ENCODE assay signal across 8 cellular contexts in genomic region chrX:154546354-154547244, GRCh38. TPM values are rescaled to one million over a fixed set of nuclear protein-coding genes. Genes with fewer than 3 reads are reported as not detected.
DNase-seq lines count a peak whose midpoint lies in the region; ATAC-seq and TF ChIP-seq lines count a peak whose summit lies in the region.

Gene G6PD (minus strand): TSS chrX:154546846. CDS start chrX:154546155, 691 bp downstream.

- H3K27ac Mint-ChIP-seq in IgD-negative memory B cell, result peak within 1 kb of the TSS; percentile 66 to 98 (median 96)
- peak within 1 kb of the TSS; percentile 95 for H3K27ac Mint-ChIP-seq in activated naive CD4-positive, alpha-beta T cell treated with anti-CD3 and anti-CD28 coated beads, Interleukin-2, amount 10 ng/mL, durations not matched to agents 7 days and 5 days

- H3K4me1 Mint-ChIP-seq in IgD-negative memory B cell, result peaks cover 14 to 25% (median 16%) of the 10 kb centered on the region in 3 donors
- H3K4me1 Mint-ChIP-seq in activated naive CD4-positive, alpha-beta T cell treated with anti-CD3 and anti-CD28 coated beads, Interleukin-2, amount 10 ng/mL, durations not matched to agents 7 days and 5 days, result peaks cover 57% of the 10 kb centered on the region

- H3K36me3 Mint-ChIP-seq in IgD-negative memory B cell, result no peaks in the 10 kb centered on the region
- H3K36me3 Mint-ChIP-seq in activated naive CD4-positive, alpha-beta T cell treated with anti-CD3 and anti-CD28 coated beads, Interleukin-2, amount 10 ng/mL, durations not matched to agents 7 days and 5 days, result peaks cover 32% of the 10 kb centered on the region

- peaks cover 32% of the 10 kb centered on the region for H3K36me3 ChIP-seq in SJSA1
- no peaks in the 10 kb centered on the region for H3K36me3 ChIP-seq in upper lobe of right lung

- intact Hi-C loops in head of caudate nucleus (cut with DNase I), result no loop called here
- intact Hi-C loops in upper lobe of right lung (cut with DNase I), result no loop called here

- H3K9me3 Mint-ChIP-seq in IgD-negative memory B cell, result no peaks in the 10 kb centered on the region
- H3K9me3 Mint-ChIP-seq in activated naive CD4-positive, alpha-beta T cell treated with anti-CD3 and anti-CD28 coated beads, Interleukin-2, amount 10 ng/mL, durations not matched to agents 7 days and 5 days, result no peaks in the 10 kb centered on the region

- peaks cover 43% of the 10 kb centered on the region for H3K4me1 ChIP-seq in SJSA1 (replicated peaks)
- H3K4me1 ChIP-seq in upper lobe of right lung, result peaks cover 22% of the 10 kb centered on the region

- peak within 1 kb of the TSS; percentile 79 for H3K27ac ChIP-seq in SJSA1
- H3K27ac ChIP-seq in upper lobe of right lung, result peak within 1 kb of the TSS; percentile 83

- ATAC-seq in GM21529 (IDR thresholded peaks at IDR 0.05; ENCODE audit: unreplicated experiment) (peak; percentile 45), upper lobe of right lung (peak; percentile 85)

- H3K27me3 ChIP-seq in SJSA1 (replicated peaks) (no peaks in the 10 kb centered on the region), upper lobe of right lung (no peaks in the 10 kb centered on the region)

- CTCF ChIA-PET in activated naive CD4-positive, alpha-beta T cell treated with anti-CD3 and anti-CD28 coated beads, Interleukin-2, amount 10 ng/mL, durations not matched to agents 7 days and 5 days (lab: Charles Lee), result no interaction called here

- H3K9me3 ChIP-seq in SJSA1 (replicated peaks), result no peaks in the 10 kb centered on the region
- H3K9me3 ChIP-seq in upper lobe of right lung, result no peaks in the 10 kb centered on the region

- TF ChIP-seq CTCF in upper lobe of right lung (IDR thresholded peaks at IDR 0.05), result no peak

- no peaks in the 10 kb centered on the region for H3K27me3 Mint-ChIP-seq in IgD-negative memory B cell
- no peaks in the 10 kb centered on the region for H3K27me3 Mint-ChIP-seq in activated naive CD4-positive, alpha-beta T cell treated with anti-CD3 and anti-CD28 coated beads, Interleukin-2, amount 10 ng/mL, durations not matched to agents 7 days and 5 days

- DNase-seq in EH (ENCODE audit: low read depth) (peak; percentile 75), SJSA1 (ENCODE audit: low read depth in 1 of 2, low spot score in 2 of 2) (peak; percentile 48 to 61), head of caudate nucleus (peak in 29 of 42 donors; percentile 5 to 86 (median 70)), pons (ENCODE audit: low spot score) (peak; percentile 12), upper lobe of right lung (no peak)
- peak; percentile 82 for DNase-seq in activated naive CD4-positive, alpha-beta T cell treated with anti-CD3 and anti-CD28 coated beads, Interleukin-2, amount 10 ng/mL, durations not matched to agents 7 days and 5 days

- peak within 1 kb of the TSS; percentile 83 to 91 (median 89) for H3K4me3 Mint-ChIP-seq in IgD-negative memory B cell
- peak within 1 kb of the TSS; percentile 91 for H3K4me3 Mint-ChIP-seq in activated naive CD4-positive, alpha-beta T cell treated with anti-CD3 and anti-CD28 coated beads, Interleukin-2, amount 10 ng/mL, durations not matched to agents 7 days and 5 days

- peak within 1 kb of the TSS; percentile 83 for H3K4me3 ChIP-seq in SJSA1
- H3K4me3 ChIP-seq in upper lobe of right lung, result peak within 1 kb of the TSS; percentile 62

RNA-seq across cellular contexts. Expression of gene G6PD, which starts in this region (rescaled TPM):
- 4.8 TPM for polyA plus RNA-seq in IgD-negative memory B cell
- total RNA-seq in SJSA1 (2014; rRNA removed; shearing (Covaris generic)), result 32.6 and 52.7 TPM in 2 replicates
- 84.9 TPM for total RNA-seq in upper lobe of right lung
